ENCODE assay signal across 18 cellular contexts in the genomic region with DNA sequence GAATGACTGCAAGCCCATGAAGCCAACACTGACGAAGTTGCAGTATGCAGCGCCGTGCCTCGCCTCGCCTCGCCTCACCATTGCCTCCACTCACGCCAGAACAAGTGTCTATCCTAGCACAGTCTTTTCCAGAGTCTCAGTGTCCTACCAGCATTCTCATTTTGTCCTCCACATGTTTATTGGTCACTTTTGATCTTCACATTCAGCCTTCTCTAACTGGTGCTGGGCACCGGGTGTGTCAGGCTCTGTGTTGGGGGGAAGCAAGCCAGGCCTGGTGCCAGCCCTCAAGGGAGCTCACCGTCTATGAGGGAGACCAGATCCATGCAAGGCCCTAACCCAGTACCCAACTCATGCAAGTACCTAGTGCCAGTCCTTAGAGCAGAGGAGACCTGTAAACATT.
DNase-seq lines count a peak whose midpoint lies in the region; ATAC-seq and TF ChIP-seq lines count a peak whose summit lies in the region.
"Had no signal": no experiment of that assay in that cellular context is flagged by ENCODE, and none has a peak within 500 bp of the region (broad histone marks: within the 10 kb centered on the region; RNA-seq: fewer than 3 reads in every experiment).

No MANE protein-coding gene starts in this region.

- H3K27ac ChIP-seq in lung (ENCODE audit: low read depth in 1 of 2, low read length in 1 of 2): no peak overlapping the region
- H3K27ac ChIP-seq: right lobe of liver, VCaP had no signal

- H3K27ac Mint-ChIP-seq in stimulated activated naive CD8-positive, alpha-beta T cell treated with anti-CD3 and anti-CD28 coated beads, Interleukin-15, Interleukin-2, amounts not matched to agents 100 ng/mL and 50 ng/mL, for 24 hours: peak overlapping the region; percentile 57
- H3K27ac Mint-ChIP-seq in activated CD8-positive, alpha-beta T cell treated with anti-CD3 and anti-CD28 coated beads for 36 hours: peak overlapping the region; percentile 53
- no peak overlapping the region for H3K27ac Mint-ChIP-seq in activated naive CD4-positive, alpha-beta T cell treated with anti-CD3 and anti-CD28 coated beads for 36 hours

- no peaks in the 10 kb centered on the region for H3K9me3 ChIP-seq in lung (ENCODE audit: control insufficient read depth in 2 of 2, insufficient read depth in 1 of 2, low read length in 1 of 2)
- H3K9me3 ChIP-seq: right lobe of liver had no signal

- H3K27me3 Mint-ChIP-seq in stimulated activated naive CD8-positive, alpha-beta T cell treated with anti-CD3 and anti-CD28 coated beads, Interleukin-15, Interleukin-2, amounts not matched to agents 100 ng/mL and 50 ng/mL, for 24 hours: no peaks in the 10 kb centered on the region
- H3K27me3 Mint-ChIP-seq in activated CD8-positive, alpha-beta T cell treated with anti-CD3 and anti-CD28 coated beads for 36 hours: no peaks in the 10 kb centered on the region
- H3K27me3 Mint-ChIP-seq in activated naive CD4-positive, alpha-beta T cell treated with anti-CD3 and anti-CD28 coated beads for 36 hours (ENCODE audit: low read depth): no peaks in the 10 kb centered on the region

- H3K9me3 Mint-ChIP-seq in stimulated activated naive CD8-positive, alpha-beta T cell treated with anti-CD3 and anti-CD28 coated beads, Interleukin-15, Interleukin-2, amounts not matched to agents 100 ng/mL and 50 ng/mL, for 24 hours: no peaks in the 10 kb centered on the region
- H3K9me3 Mint-ChIP-seq in activated CD8-positive, alpha-beta T cell treated with anti-CD3 and anti-CD28 coated beads for 36 hours: no peaks in the 10 kb centered on the region
- H3K9me3 Mint-ChIP-seq in activated naive CD4-positive, alpha-beta T cell treated with anti-CD3 and anti-CD28 coated beads for 36 hours: no peaks in the 10 kb centered on the region

- no peak overlapping the region for H3K4me3 ChIP-seq in lung
- H3K4me3 ChIP-seq: right lobe of liver had no signal

- intact Hi-C loops in activated CD8-positive, alpha-beta T cell treated with anti-CD3 and anti-CD28 coated beads for 36 hours (cut with micrococcal nuclease): no loop called here
- intact Hi-C loops in activated naive CD4-positive, alpha-beta T cell treated with anti-CD3 and anti-CD28 coated beads for 36 hours (cut with micrococcal nuclease): no loop called here

- 96 to 97% methylated on average over 9 of the region's 9 CpGs for WGBS in lung, 2 donors

- H3K36me3 ChIP-seq in lung (ENCODE audit: control insufficient read depth in 2 of 2, insufficient read depth in 2 of 2, low read length in 2 of 2): peaks cover 7 to 17% of the 10 kb centered on the region in 2 donors

- no peak for TF ChIP-seq CTCF in activated CD8-positive, alpha-beta T cell treated with anti-CD3 and anti-CD28 coated beads for 36 hours (IDR thresholded peaks at IDR 0.05)
- TF ChIP-seq CTCF in lung (IDR thresholded peaks at IDR 0.05; ENCODE audit: control extremely low read depth, extremely low read depth): no peak

- no peaks in the 10 kb centered on the region for H3K4me1 ChIP-seq in lung (ENCODE audit: control insufficient read depth in 2 of 2, insufficient read depth in 2 of 2, low read length in 2 of 2)
- H3K4me1 ChIP-seq: right lobe of liver had no signal

- no peak overlapping the region for H3K4me3 Mint-ChIP-seq in stimulated activated naive CD8-positive, alpha-beta T cell treated with anti-CD3 and anti-CD28 coated beads, Interleukin-15, Interleukin-2, amounts not matched to agents 100 ng/mL and 50 ng/mL, for 24 hours
- no peak overlapping the region for H3K4me3 Mint-ChIP-seq in activated CD8-positive, alpha-beta T cell treated with anti-CD3 and anti-CD28 coated beads for 36 hours
- H3K4me3 Mint-ChIP-seq in activated naive CD4-positive, alpha-beta T cell treated with anti-CD3 and anti-CD28 coated beads for 36 hours: no peak overlapping the region

- H3K36me3 Mint-ChIP-seq in stimulated activated naive CD8-positive, alpha-beta T cell treated with anti-CD3 and anti-CD28 coated beads, Interleukin-15, Interleukin-2, amounts not matched to agents 100 ng/mL and 50 ng/mL, for 24 hours (ENCODE audit: low read depth): peaks cover 76% of the 10 kb centered on the region
- peaks cover 81% of the 10 kb centered on the region for H3K36me3 Mint-ChIP-seq in activated CD8-positive, alpha-beta T cell treated with anti-CD3 and anti-CD28 coated beads for 36 hours (ENCODE audit: low read depth)
- H3K36me3 Mint-ChIP-seq in activated naive CD4-positive, alpha-beta T cell treated with anti-CD3 and anti-CD28 coated beads for 36 hours (ENCODE audit: low read depth): peaks cover 40% of the 10 kb centered on the region

- no peak for ATAC-seq in stimulated activated naive CD8-positive, alpha-beta T cell treated with anti-CD3 and anti-CD28 coated beads, Interleukin-15, Interleukin-2, amounts not matched to agents 100 U/mL and 50 U/mL, for 24 hours
- no peak for ATAC-seq in activated CD8-positive, alpha-beta T cell treated with anti-CD3 and anti-CD28 coated beads for 36 hours
- no peak for ATAC-seq in lung (ENCODE audit: insufficient read depth, low FRiP score)
- ATAC-seq: HepG2 had no signal

- peaks cover 95% of the 10 kb centered on the region for H3K4me1 Mint-ChIP-seq in stimulated activated naive CD8-positive, alpha-beta T cell treated with anti-CD3 and anti-CD28 coated beads, Interleukin-15, Interleukin-2, amounts not matched to agents 100 ng/mL and 50 ng/mL, for 24 hours (ENCODE audit: low read depth)
- H3K4me1 Mint-ChIP-seq in activated CD8-positive, alpha-beta T cell treated with anti-CD3 and anti-CD28 coated beads for 36 hours (ENCODE audit: low read depth): peaks cover 87% of the 10 kb centered on the region
- peaks cover 82% of the 10 kb centered on the region for H3K4me1 Mint-ChIP-seq in activated naive CD4-positive, alpha-beta T cell treated with anti-CD3 and anti-CD28 coated beads for 36 hours (ENCODE audit: low read depth)

- no peaks in the 10 kb centered on the region for H3K27me3 ChIP-seq in lung (ENCODE audit: control insufficient read depth, insufficient read depth)
- H3K27me3 ChIP-seq: right lobe of liver had no signal

- POLR2A ChIA-PET in activated CD8-positive, alpha-beta T cell treated with anti-CD3 and anti-CD28 coated beads for 36 hours (lab: Charles Lee): interaction anchor here (1.1 kb wide), 1 partner anchor 57 kb away, joined by 3 read pairs; no protein-coding TSS in a partner anchor

- CTCF ChIA-PET in activated CD8-positive, alpha-beta T cell treated with anti-CD3 and anti-CD28 coated beads for 36 hours (lab: Charles Lee): interaction anchor here (4.3 to 19.3 kb wide), 3 partner anchors 10 to 107 kb away, joined by 19 to 395 read pairs (median 280); no protein-coding TSS in a partner anchor
- CTCF ChIA-PET in activated naive CD4-positive, alpha-beta T cell treated with anti-CD3 and anti-CD28 coated beads for 36 hours (lab: Charles Lee): interaction anchor here (1.3 to 6.0 kb wide), 2 partner anchors 11 to 107 kb away, joined by 3 to 28 read pairs; no protein-coding TSS in a partner anchor

- DNase-seq in stimulated activated naive CD8-positive, alpha-beta T cell treated with anti-CD3 and anti-CD28 coated beads, Interleukin-15, Interleukin-2, amounts not matched to agents 100 U/mL and 50 U/mL, for 24 hours: no peak
- DNase-seq in activated CD8-positive, alpha-beta T cell treated with anti-CD3 and anti-CD28 coated beads for 36 hours: no peak
- DNase-seq in lung (ENCODE audit: low spot score): peak; percentile 6
- no peak for DNase-seq in T1000 (lab: John Stamatoyannopoulos, UW)
- no peak for DNase-seq in NCI-H446 (lab: John Stamatoyannopoulos, UW)
- DNase-seq in NCI-H1436 (lab: John Stamatoyannopoulos, UW): no peak
- no peak for DNase-seq in activated naive CD4-positive, alpha-beta T cell treated with anti-CD3 and anti-CD28 coated beads for 36 hours
- DNase-seq: Calu3, cortex of kidney, HCEC 1CT, kidney glomerular epithelial cell, NCI-H1436 treated with DMSO at 0.1 percent for 48 hours, NCI-H446 treated with DMSO at 0.1 percent for 48 hours, occipital lobe, right lobe of liver had no signal
